1 cellular context compared by ENCODE assay signal in the genomic region with DNA sequence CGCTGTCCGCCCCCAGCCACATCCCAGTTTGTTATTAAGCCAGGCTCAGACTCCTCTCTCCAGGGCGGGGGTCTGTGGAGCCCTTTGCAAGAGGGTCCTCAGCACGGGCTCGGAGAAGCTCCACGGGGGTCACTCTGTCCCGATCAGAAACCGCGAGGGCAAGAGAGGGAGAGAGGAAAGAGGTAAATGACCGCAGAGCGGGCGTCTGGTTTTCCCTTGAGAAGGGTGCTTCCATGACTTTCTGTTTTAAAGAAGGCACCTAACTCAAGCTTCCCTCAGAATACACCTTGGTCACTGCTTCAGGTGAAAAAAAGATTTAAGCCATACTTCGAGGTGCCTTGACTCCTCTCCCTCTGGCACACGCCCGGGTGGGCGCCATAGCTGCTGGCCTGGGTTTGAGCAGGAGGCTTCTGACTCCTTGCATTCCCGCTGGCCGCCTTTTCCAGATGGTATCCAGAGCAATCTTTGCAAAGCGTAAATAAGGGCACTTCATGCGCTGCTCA.
A peak's percentile ranks its signal among the peaks of the same experiment; 100 is the strongest.
TF ChIP-seq lines count a peak whose summit lies in the region.

No MANE protein-coding gene starts in this region.

TF ChIP-seq in K562, 482 proteins besides CTCF, POLR2A, EP300 and RAD21:
- no peak for TF ChIP-seq PATZ1 (CRISPR knock-in tag; IDR thresholded peaks at IDR 0.05; ENCODE audit: borderline replicate concordance)
- TF ChIP-seq MAZ (CRISPR knock-in tag; conservative IDR thresholded peaks at IDR 0.05 in 1 of 2, IDR thresholded peaks at IDR 0.05 in 1 of 2) = no peak
- peak; percentile 58 for TF ChIP-seq CBX2 (IDR thresholded peaks at IDR 0.05; ENCODE audit: insufficient read depth, low read length, poor library complexity, severe bottlenecking)
